9 cellular contexts compared by ENCODE assay signal in the genomic region with DNA sequence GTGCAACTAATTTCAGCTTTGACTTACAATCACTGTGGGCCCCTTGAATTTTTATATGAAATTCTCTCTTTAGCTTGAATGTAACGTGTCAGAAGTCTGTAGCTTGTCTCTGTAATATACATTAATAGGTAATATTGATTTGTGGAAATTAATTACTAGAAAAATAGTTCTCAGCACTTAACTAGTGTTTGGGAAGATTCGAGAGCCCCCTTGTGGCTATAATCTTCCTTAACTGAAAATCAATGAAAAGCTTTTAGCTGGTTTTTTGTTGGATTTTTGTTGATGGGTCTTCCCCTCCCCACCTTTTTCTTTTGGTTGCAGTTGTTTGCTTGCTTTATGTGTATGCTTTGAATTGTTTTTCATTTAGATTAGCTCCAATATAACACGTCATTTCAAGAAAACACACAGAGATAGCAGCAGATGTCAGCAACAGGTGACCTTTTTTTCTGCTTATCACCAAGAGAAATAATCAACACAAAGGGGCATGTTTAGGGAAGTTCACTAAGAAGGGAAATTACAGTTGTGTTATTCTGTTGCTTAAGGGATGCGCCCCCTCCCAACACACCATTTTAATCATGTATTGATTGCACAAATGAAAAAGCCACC.
DNase-seq lines count a peak whose midpoint lies in the region; ATAC-seq, FAIRE-seq and TF ChIP-seq lines count a peak whose summit lies in the region.
"Had no signal": no experiment of that assay in that cellular context is flagged by ENCODE, and none has a peak within 500 bp of the region (broad histone marks: within the 10 kb centered on the region; RNA-seq: fewer than 3 reads in every experiment).

No MANE protein-coding gene starts in this region.

- POLR2A ChIA-PET in A673 (lab: Charles Lee; ENCODE audit: low non-redundant PET) = no interaction called here
- POLR2A ChIA-PET in HEK293 (lab: Yijun Ruan, JAX) = no interaction called here
- POLR2A ChIA-PET in naive thymus-derived CD4-positive, alpha-beta T cell (lab: Charles Lee) = no interaction called here

- H3K36me3 Mint-ChIP-seq in naive thymus-derived CD4-positive, alpha-beta T cell = no peaks in the 10 kb centered on the region

- H3K4me3 Mint-ChIP-seq in naive thymus-derived CD4-positive, alpha-beta T cell = no peak overlapping the region

- no peak overlapping the region for H3K4me2 ChIP-seq in keratinocyte (ENCODE audit: control insufficient read depth, extremely low read depth, insufficient read depth, low read depth, low read length)

- H3K4me1 Mint-ChIP-seq in naive thymus-derived CD4-positive, alpha-beta T cell = peaks cover 0 to 4% (median 0%) of the 10 kb centered on the region in 7 donors

- CTCF ChIA-PET in A673 (lab: Charles Lee) (interaction anchor here (0.6 to 2.0 kb wide), 4 partner anchors 50 to 797 kb away, joined by 3 to 19 read pairs (median 3); no protein-coding TSS in a partner anchor), HEK293 (lab: Yijun Ruan, JAX) (interaction anchor here (0.5 to 3.1 kb wide), 26 partner anchors 8 to 1069 kb away, joined by 3 to 40 read pairs (median 4); no protein-coding TSS in a partner anchor)
- CTCF ChIA-PET in naive thymus-derived CD4-positive, alpha-beta T cell (lab: Charles Lee) = no interaction called here

- H2AFZ ChIP-seq in keratinocyte (ENCODE audit: control insufficient read depth, low read length) = no peak overlapping the region

- H3K36me3 ChIP-seq in A673 (ENCODE audit: insufficient read depth, low read length, poor library complexity, severe bottlenecking) (no peaks in the 10 kb centered on the region), HEK293 (ENCODE audit: control insufficient read depth in 2 of 2, insufficient read depth in 1 of 2, low read length in 2 of 2) (no peaks in the 10 kb centered on the region), keratinocyte (ENCODE audit: control insufficient read depth in 2 of 2, extremely low read depth in 1 of 2, insufficient read depth in 2 of 2, low read length in 2 of 2) (no peaks in the 10 kb centered on the region)
- H3K36me3 ChIP-seq in naive thymus-derived CD4-positive, alpha-beta T cell (ENCODE audit: control insufficient read depth in 2 of 3, insufficient read depth in 3 of 3, low read length in 3 of 3) = no peaks in the 10 kb centered on the region

- H4K20me1 ChIP-seq in keratinocyte (ENCODE audit: control insufficient read depth, extremely low read depth, insufficient read depth, low read length) = no peaks in the 10 kb centered on the region

- ATAC-seq in GM21515 (IDR thresholded peaks at IDR 0.05; ENCODE audit: unreplicated experiment) (no peak), HG02759 (IDR thresholded peaks at IDR 0.05; ENCODE audit: unreplicated experiment) (no peak)
- ATAC-seq in naive thymus-derived CD4-positive, alpha-beta T cell = no peak

- H3K9ac ChIP-seq in keratinocyte (ENCODE audit: control insufficient read depth, extremely low read depth, insufficient read depth, low read length) = no peak overlapping the region

- no peaks in the 10 kb centered on the region for H3K9me3 ChIP-seq in A673 (ENCODE audit: low read depth, low read length, poor library complexity, severe bottlenecking)
- no peaks in the 10 kb centered on the region for H3K9me3 ChIP-seq in HEK293 (ENCODE audit: control insufficient read depth, insufficient read depth, low read depth, low read length)
- H3K9me3 ChIP-seq in keratinocyte (ENCODE audit: control insufficient read depth, low read depth, low read length) = no peaks in the 10 kb centered on the region
- H3K9me3 ChIP-seq in naive thymus-derived CD4-positive, alpha-beta T cell (ENCODE audit: control insufficient read depth in 2 of 3, low read length in 3 of 3) = no peaks in the 10 kb centered on the region

- H3K79me2 ChIP-seq in keratinocyte (ENCODE audit: control insufficient read depth, insufficient read depth, low read length) = no peaks in the 10 kb centered on the region

- no peak overlapping the region for H3K27ac Mint-ChIP-seq in naive thymus-derived CD4-positive, alpha-beta T cell

- H3K27ac ChIP-seq in A673 (ENCODE audit: low read depth, low read length, poor library complexity, severe bottlenecking) = no peak overlapping the region
- no peak overlapping the region for H3K27ac ChIP-seq in HEK293 (ENCODE audit: extremely low read depth, low read depth, low read length)
- H3K27ac ChIP-seq in VCaP = no peak overlapping the region
- H3K27ac ChIP-seq in keratinocyte (ENCODE audit: control insufficient read depth, insufficient read depth, low read length) = no peak overlapping the region
- no peak overlapping the region for H3K27ac ChIP-seq in naive thymus-derived CD4-positive, alpha-beta T cell (ENCODE audit: low read depth, low read length)

- H3K27me3 Mint-ChIP-seq in naive thymus-derived CD4-positive, alpha-beta T cell = no peaks in the 10 kb centered on the region

- DNase-seq in A673 (ENCODE audit: low spot score) (peak; percentile 22), keratinocyte (ENCODE audit: low read depth, low spot score) (no peak), T-helper 1 cell (no peak)
- no peak for DNase-seq in naive thymus-derived CD4-positive, alpha-beta T cell
- DNase-seq: KG1 had no signal

- TF ChIP-seq CTCF in A673 (conservative IDR thresholded peaks at IDR 0.05; ENCODE audit: low read depth, low read length) (peak; percentile 66), HEK293 (tag by site-specific recombination; IDR thresholded peaks at IDR 0.05) (no peak), VCaP (conservative IDR thresholded peaks at IDR 0.05) (peak; percentile 82), keratinocyte (optimal IDR thresholded peaks at IDR 0.05 in 1 of 3, IDR thresholded peaks at IDR 0.05 in 1 of 3, conservative IDR thresholded peaks at IDR 0.05 in 1 of 3; ENCODE audit: extremely low read depth in 1 of 3, insufficient read depth in 2 of 3, low read length in 3 of 3) (peak in 2 of 3 experiments; percentile 37)

- no peaks in the 10 kb centered on the region for H3K9me1 ChIP-seq in keratinocyte (ENCODE audit: control insufficient read depth, extremely low read depth, insufficient read depth, low read length)

- dilution Hi-C loops in keratinocyte (cut with MboI; ENCODE audit: extremely low pct_ligation_motif_present, low sequenced_read_pairs) = no loop called here

- BruUV-seq in A673 (replicated peaks; lab: Mats Ljungman, UMichigan) = no TSS peak

- no peak overlapping the region for H3K4me3 ChIP-seq in A673 (ENCODE audit: low read depth, low read length, poor library complexity, severe bottlenecking)
- H3K4me3 ChIP-seq in HEK293 (ENCODE audit: low read depth, low read length) = no peak overlapping the region
- no peak overlapping the region for H3K4me3 ChIP-seq in keratinocyte (ENCODE audit: control insufficient read depth in 2 of 3, extremely low read depth in 1 of 3, insufficient read depth in 2 of 3, low read depth in 1 of 3, low read length in 3 of 3)
- H3K4me3 ChIP-seq in naive thymus-derived CD4-positive, alpha-beta T cell (ENCODE audit: low read length) = no peak overlapping the region

- H3K4me1 ChIP-seq in A673 (ENCODE audit: insufficient read depth, low read length, poor library complexity, severe bottlenecking) = no peaks in the 10 kb centered on the region
- no peaks in the 10 kb centered on the region for H3K4me1 ChIP-seq in HEK293 (ENCODE audit: control insufficient read depth, insufficient read depth, low read length)
- H3K4me1 ChIP-seq in keratinocyte (ENCODE audit: control insufficient read depth, extremely low read depth, insufficient read depth, low read length) = no peaks in the 10 kb centered on the region
- H3K4me1 ChIP-seq in naive thymus-derived CD4-positive, alpha-beta T cell (ENCODE audit: control insufficient read depth in 2 of 2, insufficient read depth in 2 of 2, low read length in 2 of 2) = no peaks in the 10 kb centered on the region

- FAIRE-seq in keratinocyte (lab: Jason Lieb, UNC) = no peak

- intact Hi-C loops in A673 (cut with micrococcal nuclease; ENCODE audit: unreplicated experiment) = loop anchor here (2.0 to 10.0 kb wide), 3 partner anchors 675 to 1193 kb away; no protein-coding TSS in a partner anchor
- intact Hi-C loops in naive thymus-derived CD4-positive, alpha-beta T cell (cut with micrococcal nuclease) = loop anchor here (2.0 to 10.0 kb wide), 2 partner anchors 797 to 1193 kb away; no protein-coding TSS in a partner anchor

- peaks cover 0 to 13% (median 5%) of the 10 kb centered on the region in 11 donors for H3K9me3 Mint-ChIP-seq in naive thymus-derived CD4-positive, alpha-beta T cell

- H3K27me3 ChIP-seq in A673 (replicated peaks; ENCODE audit: insufficient read depth, low read depth, low read length, poor library complexity) (no peaks in the 10 kb centered on the region), keratinocyte (ENCODE audit: control insufficient read depth, extremely low read depth, insufficient read depth, low read length) (no peaks in the 10 kb centered on the region)
- H3K27me3 ChIP-seq in naive thymus-derived CD4-positive, alpha-beta T cell (ENCODE audit: control insufficient read depth in 2 of 2, insufficient read depth in 2 of 2, low read length in 2 of 2) = no peaks in the 10 kb centered on the region

TF ChIP-seq in HEK293, 187 proteins besides CTCF, POLR2A, EP300 and RAD21:
- TF ChIP-seq SCRT2 (tag by site-specific recombination; IDR thresholded peaks at IDR 0.05) = peak; percentile 96
- peak; percentile 68; the same call in 1 of the 2 replicates for TF ChIP-seq SCRT1 (tag by site-specific recombination; IDR thresholded peaks at IDR 0.05; ENCODE audit: borderline replicate concordance)
- TF ChIP-seq ZNF654 (tag by site-specific recombination; IDR thresholded peaks at IDR 0.05; ENCODE audit: low read depth) = peak; percentile 32
- no peak for TF ChIP-seq ZIC2 (tag by site-specific recombination; IDR thresholded peaks at IDR 0.05)
